8 cellular contexts compared by ENCODE assay signal in the genomic region with DNA sequence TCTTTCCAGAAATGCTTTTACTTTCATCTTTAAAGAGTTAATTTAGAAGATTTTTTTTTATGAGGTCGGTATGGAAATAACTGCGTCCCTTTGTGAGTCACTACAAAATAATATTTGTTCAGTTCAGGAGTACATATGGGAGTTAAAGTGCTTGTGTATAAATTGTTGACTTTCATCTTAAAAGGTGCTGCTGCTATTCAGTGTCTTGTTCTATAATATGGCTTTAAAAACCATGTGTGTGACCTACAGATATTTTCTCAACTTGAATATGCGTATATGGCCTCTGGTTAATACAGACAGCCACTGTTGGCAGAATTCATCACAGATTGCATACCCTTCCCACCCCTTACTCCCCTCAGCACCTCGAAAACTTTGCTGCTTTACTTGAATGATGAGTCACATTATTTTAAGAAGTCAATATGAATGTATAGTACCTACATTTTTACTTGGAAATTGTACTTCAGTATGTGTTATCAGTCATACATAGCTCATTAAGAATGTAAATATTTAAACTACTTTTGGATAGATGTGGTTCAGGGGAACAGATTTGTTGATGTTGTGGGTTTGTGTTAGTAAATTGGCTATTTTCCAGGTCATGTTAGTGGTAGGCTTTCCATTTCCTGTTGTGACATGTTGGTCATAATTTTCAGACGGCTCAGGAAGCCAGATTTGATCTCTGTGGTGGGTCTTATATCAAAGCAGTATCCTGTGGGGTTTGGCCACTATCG. TPM values are rescaled to one million over a fixed set of nuclear protein-coding genes. Genes with fewer than 3 reads are reported as not detected.
DNase-seq lines count a peak whose midpoint lies in the region; ATAC-seq and TF ChIP-seq lines count a peak whose summit lies in the region.

No MANE protein-coding gene starts in this region.

- peaks cover 22% of the 10 kb centered on the region for H3K36me3 Mint-ChIP-seq in activated T-cell treated with anti-CD3 and anti-CD28 coated beads, Interleukin-2, amount 50 U/mL, for 24 hours (ENCODE audit: low read depth)
- peaks cover 15% of the 10 kb centered on the region for H3K36me3 Mint-ChIP-seq in activated CD4-positive, alpha-beta T cell treated with anti-CD3 and anti-CD28 coated beads, Interleukin-2, amount 10 ng/mL, durations not matched to agents 7 days and 5 days (ENCODE audit: low read depth)

- H3K4me1 ChIP-seq in spleen = peaks cover 19 to 69% (median 41%) of the 10 kb centered on the region in 6 donors

- no peak for TF ChIP-seq CTCF in spleen (IDR thresholded peaks at IDR 0.05 in 8 of 11, conservative IDR thresholded peaks at IDR 0.05 in 3 of 11)

- H3K9me3 ChIP-seq in spleen = no peaks in the 10 kb centered on the region

- no peaks in the 10 kb centered on the region for H3K27me3 ChIP-seq in spleen (replicated peaks in 1 of 7)

- POLR2A ChIA-PET in activated CD4-positive, alpha-beta T cell treated with anti-CD3 and anti-CD28 coated beads, Interleukin-2, amount 10 ng/mL, durations not matched to agents 7 days and 5 days (lab: Charles Lee) = no interaction called here

- peak overlapping the region; percentile 98 for H3K4me3 Mint-ChIP-seq in activated T-cell treated with anti-CD3 and anti-CD28 coated beads, Interleukin-2, amount 50 U/mL, for 24 hours
- peak overlapping the region; percentile 94 for H3K4me3 Mint-ChIP-seq in activated CD4-positive, alpha-beta T cell treated with anti-CD3 and anti-CD28 coated beads, Interleukin-2, amount 10 ng/mL, durations not matched to agents 7 days and 5 days

- H3K27me3 Mint-ChIP-seq in activated T-cell treated with anti-CD3 and anti-CD28 coated beads, Interleukin-2, amount 50 U/mL, for 24 hours = no peaks in the 10 kb centered on the region
- H3K27me3 Mint-ChIP-seq in activated CD4-positive, alpha-beta T cell treated with anti-CD3 and anti-CD28 coated beads, Interleukin-2, amount 10 ng/mL, durations not matched to agents 7 days and 5 days = no peaks in the 10 kb centered on the region

- H3K27ac Mint-ChIP-seq in activated T-cell treated with anti-CD3 and anti-CD28 coated beads, Interleukin-2, amount 50 U/mL, for 24 hours = peak overlapping the region; percentile 99
- peak overlapping the region; percentile 89 for H3K27ac Mint-ChIP-seq in activated CD4-positive, alpha-beta T cell treated with anti-CD3 and anti-CD28 coated beads, Interleukin-2, amount 10 ng/mL, durations not matched to agents 7 days and 5 days

- DNase-seq in activated T-cell treated with anti-CD3 and anti-CD28 coated beads, Interleukin-2, amount 50 U/mL, for 24 hours = no peak
- DNase-seq in activated T-cell treated with anti-CD3 and anti-CD28 coated beads, Interleukin-2, amount 50 U/mL, for 1 hour = no peak
- DNase-seq in Kasumi-1 (lab: John Stamatoyannopoulos, UW) = peak; percentile 52 to 65
- peak; percentile 52 for DNase-seq in activated CD4-positive, alpha-beta T cell treated with anti-CD3 and anti-CD28 coated beads, Interleukin-2, amount 10 ng/mL, durations not matched to agents 7 days and 5 days
- peak; percentile 25 for DNase-seq in glomerular endothelial cell (ENCODE audit: extremely low read depth, low read depth, low spot score)
- DNase-seq in spleen = no peak
- no peak for DNase-seq in posterior vena cava (ENCODE audit: low spot score)

- H3K27ac ChIP-seq in spleen = peak overlapping the region in 6 of 8 donors; percentile 47 to 98 (median 97)

- intact Hi-C loops in spleen (cut with DNase I; ENCODE audit: low total_unique reads) = no loop called here
- intact Hi-C loops in posterior vena cava (cut with DNase I) = no loop called here

- CTCF ChIA-PET in activated CD4-positive, alpha-beta T cell treated with anti-CD3 and anti-CD28 coated beads, Interleukin-2, amount 10 ng/mL, durations not matched to agents 7 days and 5 days (lab: Charles Lee) = interaction anchor here (2.3 kb wide), 1 partner anchor 9 kb away, joined by 6 read pairs; no protein-coding TSS in a partner anchor

- no peaks in the 10 kb centered on the region for H3K9me3 Mint-ChIP-seq in activated T-cell treated with anti-CD3 and anti-CD28 coated beads, Interleukin-2, amount 50 U/mL, for 24 hours
- H3K9me3 Mint-ChIP-seq in activated CD4-positive, alpha-beta T cell treated with anti-CD3 and anti-CD28 coated beads, Interleukin-2, amount 10 ng/mL, durations not matched to agents 7 days and 5 days = no peaks in the 10 kb centered on the region

- 4 to 7% (median 4%) methylated on average over 6 of the region's 6 CpGs for WGBS in spleen, 5 donors

- no peak for ATAC-seq in GM21576 (IDR thresholded peaks at IDR 0.05; ENCODE audit: unreplicated experiment)

- peak overlapping the region in 7 of 8 donors; percentile 58 to 74 (median 61) for H3K4me3 ChIP-seq in spleen

- TF ChIP-seq POLR2A in spleen (IDR thresholded peaks at IDR 0.05) = no peak

- H3K4me1 Mint-ChIP-seq in activated T-cell treated with anti-CD3 and anti-CD28 coated beads, Interleukin-2, amount 50 U/mL, for 24 hours (ENCODE audit: low read depth) = peaks cover 60% of the 10 kb centered on the region
- peaks cover 60% of the 10 kb centered on the region for H3K4me1 Mint-ChIP-seq in activated CD4-positive, alpha-beta T cell treated with anti-CD3 and anti-CD28 coated beads, Interleukin-2, amount 10 ng/mL, durations not matched to agents 7 days and 5 days

- H3K36me3 ChIP-seq in spleen = peaks cover 0 to 5% (median 0%) of the 10 kb centered on the region in 6 donors

RNA-seq across cellular contexts. Expression of a gene that starts 1.5 kb away (rescaled TPM):
- total RNA-seq in activated CD4-positive, alpha-beta T cell treated with anti-CD3 and anti-CD28 coated beads, Interleukin-2, amount 10 ng/mL, durations not matched to agents 7 days and 5 days = 10 to 100 TPM; 27.9 to 28.6 TPM
- total RNA-seq in glomerular endothelial cell = 39.4 and 45.1 TPM in 2 replicates
- total RNA-seq in spleen = 10 to 100 TPM; 26.4 to 43.3 (median 35.6) TPM
- polyA plus RNA-seq in spleen = 1 to 10 TPM; 4.0 to 6.3 (median 5.1) TPM
- 10 to 100 TPM; 17.0 to 23.3 TPM for total RNA-seq in posterior vena cava

RNA-seq across cellular contexts. Expression of a gene that starts 9.5 kb away (rescaled TPM):
- 10 to 100 TPM; 15.1 to 15.4 TPM for total RNA-seq in activated CD4-positive, alpha-beta T cell treated with anti-CD3 and anti-CD28 coated beads, Interleukin-2, amount 10 ng/mL, durations not matched to agents 7 days and 5 days
- 9.9 and 10.2 TPM in 2 replicates for total RNA-seq in glomerular endothelial cell
- total RNA-seq in spleen = 10 to 100 TPM; 10.1 to 20.0 (median 16.3) TPM
- 1 to 10 TPM; 3.0 to 4.9 (median 4.4) TPM for polyA plus RNA-seq in spleen
- total RNA-seq in posterior vena cava = 10 to 100 TPM; 19.2 to 19.9 TPM

Comparison
In these comparisons a context has a peak if more than half of its experiments do, and no peak if none do; other contexts are left out.
1. DNase-seq: peak in Kasumi-1 (2 of 2), activated CD4-positive, alpha-beta T cell treated with anti-CD3 and anti-CD28 coated beads, Interleukin-2, amount 10 ng/mL, durations not matched to agents 7 days and 5 days (single experiment) and glomerular endothelial cell (single experiment); none in activated T-cell treated with anti-CD3 and anti-CD28 coated beads, Interleukin-2, amount 50 U/mL, for 24 hours (single experiment), activated T-cell treated with anti-CD3 and anti-CD28 coated beads, Interleukin-2, amount 50 U/mL, for 1 hour (single experiment), spleen (single experiment) and posterior vena cava (single experiment).